16 cellular contexts compared by ENCODE assay signal in genomic region chr18:75752864-75753263, GRCh38.
DNase-seq lines count a peak whose midpoint lies in the region; ATAC-seq and TF ChIP-seq lines count a peak whose summit lies in the region.
"Had no signal": no experiment of that assay in that cellular context is flagged by ENCODE, and none has a peak within 500 bp of the region (broad histone marks: within the 10 kb centered on the region; RNA-seq: fewer than 3 reads in every experiment).

No MANE protein-coding gene starts in this region.

- H4K8ac ChIP-seq in mesenchymal stem cell (ENCODE audit: low read length): no peak overlapping the region

- no peak for TF ChIP-seq CTCF in GM10266 (IDR thresholded peaks at IDR 0.05; ENCODE audit: control insufficient read depth, insufficient read depth, low read depth, missing control alignments)

- H3K23ac ChIP-seq in mesenchymal stem cell (ENCODE audit: low read length in 2 of 2): no peak overlapping the region

- no peak overlapping the region for H2AFZ ChIP-seq in mesenchymal stem cell (ENCODE audit: low read depth, low read length)

- DNase-seq in COR-L47 (lab: John Stamatoyannopoulos, UW): peak; percentile 48
- peak; percentile 26 for DNase-seq in NCI-H1092 (lab: John Stamatoyannopoulos, UW)
- DNase-seq in NCI-H69 (lab: John Stamatoyannopoulos, UW): peak; percentile 40
- no peak for DNase-seq in mesenchymal stem cell
- DNase-seq in GM10266 (ENCODE audit: extremely low spot score): no peak
- DNase-seq in middle frontal gyrus (ENCODE audit: extremely low spot score, low spot score): no peak
- DNase-seq: Calu3; CD4-positive, alpha-beta T cell; NCI-H1417; NCI-H187; NCI-H526; Right ventricle myocardium superior; SW 1271 had no signal

- no peak overlapping the region for H2BK12ac ChIP-seq in mesenchymal stem cell (ENCODE audit: low read length in 2 of 2)

- H4K91ac ChIP-seq in mesenchymal stem cell (ENCODE audit: low read length): peak overlapping the region; percentile 32

- no peak overlapping the region for H3K18ac ChIP-seq in mesenchymal stem cell (ENCODE audit: low read depth in 1 of 2, low read length in 2 of 2)

- H3K14ac ChIP-seq in mesenchymal stem cell (ENCODE audit: low read length in 2 of 2): no peak overlapping the region

- no peak overlapping the region for H3K27ac ChIP-seq in mesenchymal stem cell (ENCODE audit: low read length, poor library complexity, severe bottlenecking)
- H3K27ac ChIP-seq: A549 had no signal

- H2BK15ac ChIP-seq in mesenchymal stem cell (ENCODE audit: low read depth, poor library complexity, severe bottlenecking): no peak overlapping the region

- H3K9me3 ChIP-seq in mesenchymal stem cell (ENCODE audit: control insufficient read depth, low read length): no peaks in the 10 kb centered on the region
- H3K9me3 ChIP-seq: A549 had no signal

- H3K79me1 ChIP-seq in mesenchymal stem cell (replicated peaks; ENCODE audit: low read length, poor library complexity, severe bottlenecking): no peaks in the 10 kb centered on the region

- H2AK5ac ChIP-seq in mesenchymal stem cell (ENCODE audit: low read length, severe bottlenecking): no peak overlapping the region

- peak overlapping the region in 1 of 2 experiments; percentile 38 for H3K4me3 ChIP-seq in mesenchymal stem cell (ENCODE audit: insufficient read depth in 1 of 2, low read depth in 1 of 2, low read length in 2 of 2)
- H3K4me3 ChIP-seq: A549, K562 had no signal

- no peaks in the 10 kb centered on the region for H3K4me1 ChIP-seq in mesenchymal stem cell (ENCODE audit: control insufficient read depth, insufficient read depth, low read depth, low read length)
- H3K4me1 ChIP-seq: A549 had no signal

- no peak overlapping the region for H3K4me2 ChIP-seq in mesenchymal stem cell (ENCODE audit: low read length, poor library complexity, severe bottlenecking)
- H3K4me2 ChIP-seq: A549 had no signal

- H2BK5ac ChIP-seq in mesenchymal stem cell (ENCODE audit: low read depth, low read length, poor library complexity, severe bottlenecking): no peak overlapping the region

- WGBS in mesenchymal stem cell: 75% methylated on average over 9 of the region's 9 CpGs

- H3K4ac ChIP-seq in mesenchymal stem cell (ENCODE audit: low read depth in 1 of 2, low read length in 2 of 2): no peak overlapping the region

- no peak overlapping the region for H3K9ac ChIP-seq in mesenchymal stem cell (ENCODE audit: low read length)

- no peak overlapping the region for H2BK120ac ChIP-seq in mesenchymal stem cell (ENCODE audit: low read depth, low read length)

- no peaks in the 10 kb centered on the region for H3K27me3 ChIP-seq in mesenchymal stem cell (ENCODE audit: control insufficient read depth in 1 of 2, insufficient read depth in 1 of 2, low read length in 2 of 2)

- H3K36me3 ChIP-seq in mesenchymal stem cell (ENCODE audit: control insufficient read depth in 1 of 2, insufficient read depth in 2 of 2, low read depth in 1 of 2, low read length in 2 of 2): no peaks in the 10 kb centered on the region

- no peak for ATAC-seq in HG03196 (IDR thresholded peaks at IDR 0.05; ENCODE audit: unreplicated experiment)
- ATAC-seq: A549, K562 had no signal

Comparison
In these comparisons a context has a peak if more than half of its experiments do, and no peak if none do; other contexts are left out.
1. DNase-seq: peak in COR-L47 (single experiment), NCI-H1092 (single experiment) and NCI-H69 (single experiment); none in mesenchymal stem cell (single experiment), GM10266 (single experiment) and middle frontal gyrus (single experiment).